ENCODE assay signal across 10 cellular contexts in the genomic region with DNA sequence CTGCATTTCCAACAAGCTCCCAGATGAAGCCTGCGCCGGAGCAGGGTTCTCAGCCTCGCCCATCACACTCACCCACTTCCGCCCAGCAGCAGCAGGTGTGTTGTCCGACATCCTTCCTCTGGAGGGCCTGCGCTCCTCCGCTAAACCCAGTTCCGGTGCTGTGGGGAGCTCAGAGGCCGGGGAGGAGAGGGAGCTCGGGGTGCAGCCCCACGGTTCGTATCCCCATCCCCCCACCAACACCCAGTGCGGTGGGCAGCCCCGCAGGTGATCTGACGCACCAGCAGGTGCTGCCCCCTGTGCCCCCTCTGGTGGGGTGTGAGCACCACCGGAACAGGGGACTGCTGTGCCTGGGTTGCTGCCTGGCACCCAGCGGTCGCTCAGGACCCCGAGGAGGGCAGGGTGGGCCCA. TPM values are rescaled to one million over a fixed set of nuclear protein-coding genes. Genes with fewer than 3 reads are reported as not detected.
DNase-seq lines count a peak whose midpoint lies in the region; ATAC-seq, FAIRE-seq and TF ChIP-seq lines count a peak whose summit lies in the region.
"Had no signal": no experiment of that assay in that cellular context is flagged by ENCODE, and none has a peak within 500 bp of the region (broad histone marks: within the 10 kb centered on the region; RNA-seq: fewer than 3 reads in every experiment).

No MANE protein-coding gene starts in this region.

- no peak for ATAC-seq in HG02970 (IDR thresholded peaks at IDR 0.05; ENCODE audit: low FRiP score, unreplicated experiment)

- POLR2A ChIA-PET in PC-9 (lab: Charles Lee; ENCODE audit: unreplicated experiment): no interaction called here

- no peaks in the 10 kb centered on the region for H4K20me1 ChIP-seq in PC-9 (ENCODE audit: insufficient read depth)

- no peak overlapping the region for H3K4me3 ChIP-seq in PC-9

- H3K36me3 ChIP-seq in PC-9 (ENCODE audit: low read depth): no peaks in the 10 kb centered on the region

- H3K27me3 ChIP-seq in PC-9 (ENCODE audit: insufficient read depth, low read depth): peaks cover 5% of the 10 kb centered on the region; the same call in 1 of the 2 replicates

- peaks cover 25% of the 10 kb centered on the region for H3K4me1 ChIP-seq in PC-9 (replicated peaks; ENCODE audit: insufficient read depth)

- no peaks in the 10 kb centered on the region for H3K9me3 ChIP-seq in PC-9 (ENCODE audit: insufficient read depth, low read depth)

- peaks cover 32% of the 10 kb centered on the region for H3K4me1 Mint-ChIP-seq in activated naive CD4-positive, alpha-beta T cell treated with anti-CD3 and anti-CD28 coated beads, Interleukin-2, amount 50 U/mL, for 24 hours

- CTCF ChIA-PET in PC-9 (lab: Charles Lee): interaction anchor here (0.6 to 1.0 kb wide), 2 partner anchors 114 to 162 kb away, joined by 3 read pairs; a partner anchor contains a TSS

- BruUV-seq in PC-9 (replicated peaks; lab: Mats Ljungman, UMichigan): no TSS peak

- H3K27ac Mint-ChIP-seq in activated naive CD4-positive, alpha-beta T cell treated with anti-CD3 and anti-CD28 coated beads, Interleukin-2, amount 50 U/mL, for 24 hours: peak overlapping the region; percentile 19

- TF ChIP-seq CTCF in GM10266 (IDR thresholded peaks at IDR 0.05; ENCODE audit: control insufficient read depth, insufficient read depth, low read depth, missing control alignments) (peak; percentile 33), PC-9 (conservative IDR thresholded peaks at IDR 0.05) (no peak)

- intact Hi-C loops in PC-9 (cut with micrococcal nuclease; ENCODE audit: unreplicated experiment): loop anchor here (10.0 kb wide), 1 partner anchor 229 kb away; no protein-coding TSS in a partner anchor

- DNase-seq in GM10266 (ENCODE audit: extremely low spot score): peak; percentile 74
- DNase-seq in PC-9: no peak
- peak; percentile 22 to 36 for DNase-seq in stimulated activated CD4-positive, alpha-beta T cell treated with anti-CD3 and anti-CD28 coated beads, Interleukin-4, amount 100 ng/mL, for 4 hours
- DNase-seq in AG08395 (ENCODE audit: low spot score): no peak
- DNase-seq in urothelium cell line (ENCODE audit: low spot score): no peak
- DNase-seq in mesenteric fat pad (ENCODE audit: low spot score): no peak
- DNase-seq: NCI-H82 had no signal

- no peak overlapping the region for H3K27ac ChIP-seq in PC-9

- no peaks in the 10 kb centered on the region for H3K27me3 Mint-ChIP-seq in activated naive CD4-positive, alpha-beta T cell treated with anti-CD3 and anti-CD28 coated beads, Interleukin-2, amount 50 U/mL, for 24 hours

- peaks cover 25% of the 10 kb centered on the region for H3K79me2 ChIP-seq in PC-9 (ENCODE audit: low read depth)

- H2AFZ ChIP-seq in PC-9: no peak overlapping the region

- H3K4me3 Mint-ChIP-seq in activated naive CD4-positive, alpha-beta T cell treated with anti-CD3 and anti-CD28 coated beads, Interleukin-2, amount 50 U/mL, for 24 hours: peak overlapping the region; percentile 85

- no peak for FAIRE-seq in urothelium cell line (lab: Jason Lieb, UNC)
- FAIRE-seq: astrocyte had no signal

- H3K4me2 ChIP-seq in PC-9: peak overlapping the region; percentile 69

- H3K36me3 Mint-ChIP-seq in activated naive CD4-positive, alpha-beta T cell treated with anti-CD3 and anti-CD28 coated beads, Interleukin-2, amount 50 U/mL, for 24 hours: no peaks in the 10 kb centered on the region

- peaks cover 21% of the 10 kb centered on the region; the same call in 1 of the 2 replicates for H3F3A ChIP-seq in PC-9 (ENCODE audit: insufficient read depth, low read depth)

- H3K9me3 Mint-ChIP-seq in activated naive CD4-positive, alpha-beta T cell treated with anti-CD3 and anti-CD28 coated beads, Interleukin-2, amount 50 U/mL, for 24 hours: no peaks in the 10 kb centered on the region

- no peaks in the 10 kb centered on the region for H3K9me2 ChIP-seq in PC-9 (ENCODE audit: insufficient read depth)

RNA-seq across cellular contexts. Expression of a gene that starts 3.4 kb away (rescaled TPM):
- total RNA-seq in PC-9 (2021) (24.3 and 26.3 TPM in 2 replicates), mesenteric fat pad (23.9 TPM)

RNA-seq across cellular contexts. Expression of a gene that starts 24.2 kb away (rescaled TPM):
- total RNA-seq in PC-9 (2021) (109 and 131 TPM in 2 replicates), mesenteric fat pad (157 TPM)

RNA-seq across cellular contexts. Expression of a gene that starts 24.5 kb away (rescaled TPM):
- total RNA-seq in PC-9 (2021) (47.8 and 51.0 TPM in 2 replicates), mesenteric fat pad (4.4 TPM)

Comparison
In these comparisons a context has a peak if more than half of its experiments do, and no peak if none do; other contexts are left out.
1. DNase-seq: peak in GM10266 (single experiment) and stimulated activated CD4-positive, alpha-beta T cell treated with anti-CD3 and anti-CD28 coated beads, Interleukin-4, amount 100 ng/mL, for 4 hours (2 of 2); none in PC-9 (0 of 2), AG08395 (single experiment), urothelium cell line (single experiment) and mesenteric fat pad (single experiment).